In genomic region chr21:40200962-40201361, GRCh38 we compare ENCODE assay signal across 18 cellular contexts.
"Had no signal": no experiment of that assay in that cellular context is flagged by ENCODE, and none has a peak within 500 bp of the region (broad histone marks: within the 10 kb centered on the region; RNA-seq: fewer than 3 reads in every experiment).

No MANE protein-coding gene starts in this region.

- H3K4me1 Mint-ChIP-seq: naive thymus-derived CD4-positive, alpha-beta T cell; neural crest cell had no signal

- H3K27ac Mint-ChIP-seq: naive thymus-derived CD4-positive, alpha-beta T cell had no signal

- H3K4me3 Mint-ChIP-seq: naive thymus-derived CD4-positive, alpha-beta T cell; neural crest cell had no signal

- H3K36me3 Mint-ChIP-seq: naive thymus-derived CD4-positive, alpha-beta T cell had no signal

- DNase-seq: cortex of kidney; dorsolateral prefrontal cortex; effector CD8-positive, alpha-beta T cell; gastrocnemius medialis; heart right ventricle; hypothalamus; kidney glomerular epithelial cell; mammary epithelial cell; naive thymus-derived CD4-positive, alpha-beta T cell; posterior cingulate gyrus; small intestine; stimulated activated CD4-positive, alpha-beta T cell treated with anti-CD3 and anti-CD28 coated beads, Interleukin-12 subunit alpha, Interleukin-12 subunit beta, amount 100 ng/mL, for 4 hours; stimulated activated naive CD4-positive, alpha-beta T cell; stomach; substantia nigra; transverse colon had no signal

- ATAC-seq: gastrocnemius medialis; heart right ventricle; left lobe of liver; naive thymus-derived CD4-positive, alpha-beta T cell had no signal
